Comparison of ENCODE assay signal across 8 cellular contexts in the genomic region with DNA sequence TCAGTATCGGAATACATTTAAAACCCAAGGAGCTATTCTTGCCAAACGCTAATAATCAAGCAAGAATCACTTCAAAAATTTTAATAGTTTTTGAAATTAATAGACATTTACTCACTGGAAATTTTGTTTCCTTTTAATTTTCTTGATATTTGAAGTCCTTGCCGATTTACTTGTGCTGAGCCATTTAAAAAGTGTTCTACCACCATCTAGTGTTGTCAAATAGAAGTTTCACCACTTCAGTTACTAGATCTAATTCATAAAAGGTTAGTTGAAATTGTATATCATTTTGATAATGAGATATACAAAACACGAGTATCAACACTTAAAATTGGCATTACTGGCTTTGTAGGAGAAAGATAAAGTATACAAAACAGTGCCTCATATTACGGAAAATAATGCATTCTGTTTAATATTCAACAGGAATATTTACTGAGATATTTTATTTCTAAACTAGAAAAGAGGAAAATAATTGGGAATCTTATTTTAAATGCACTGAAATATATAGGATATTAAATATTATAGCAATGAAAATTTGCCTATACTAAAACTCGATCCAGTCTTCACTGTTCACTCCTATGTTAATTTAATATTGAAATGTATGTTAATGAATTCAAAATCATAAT.
DNase-seq lines count a peak whose midpoint lies in the region; ATAC-seq and TF ChIP-seq lines count a peak whose summit lies in the region.

No MANE protein-coding gene starts in this region.

- TF ChIP-seq CTCF in LNCAP (IDR thresholded peaks at IDR 0.05): peak; percentile 61

- DNase-seq in COR-L47 (lab: John Stamatoyannopoulos, UW) (peak; percentile 9), amniotic epithelial cell (ENCODE audit: low read depth) (peak; percentile 66), kidney tubule cell (ENCODE audit: low spot score) (peak; percentile 48), iPS-NIHi11 (ENCODE audit: low spot score) (no peak)
- DNase-seq in central memory CD4-positive, alpha-beta T cell: no peak

- ATAC-seq in GM21619 (IDR thresholded peaks at IDR 0.05; ENCODE audit: unreplicated experiment): no peak
- ATAC-seq in HG03520 (IDR thresholded peaks at IDR 0.05; ENCODE audit: unreplicated experiment): no peak

Comparison
In these comparisons a context has a peak if more than half of its experiments do, and no peak if none do; other contexts are left out.
1. DNase-seq: peak in COR-L47 (single experiment), amniotic epithelial cell (single experiment) and kidney tubule cell (single experiment); none in iPS-NIHi11 (single experiment) and central memory CD4-positive, alpha-beta T cell (single experiment).